1 cellular context compared by ENCODE assay signal in genomic region chr7:149873968-149874643, GRCh38.
TF ChIP-seq lines count a peak whose summit lies in the region.

ATP6V0E2 (plus strand) TSS chr7:149873969; CDS start chr7:149874066, 97 bp downstream.

TF ChIP-seq in IMR-90, 13 proteins besides CTCF, POLR2A, EP300 and RAD21 (continued from another document):
- TF ChIP-seq USF2 (IDR thresholded peaks at IDR 0.05; ENCODE audit: low read depth, low read length) (no peak), CHD1 (IDR thresholded peaks at IDR 0.05; ENCODE audit: low read depth, low read length) (no peak), SMC3 (IDR thresholded peaks at IDR 0.05; ENCODE audit: low read depth, low read length) (no peak), NFE2L2 (IDR thresholded peaks at IDR 0.05; ENCODE audit: low read depth, low read length) (no peak), CEBPB (IDR thresholded peaks at IDR 0.05; ENCODE audit: low read depth, low read length) (no peak), MXI1 (IDR thresholded peaks at IDR 0.05; ENCODE audit: borderline replicate concordance, low read depth, low read length) (no peak), FOS (IDR thresholded peaks at IDR 0.05; ENCODE audit: low read depth, low read length) (no peak), ELK1 (IDR thresholded peaks at IDR 0.05; ENCODE audit: borderline replicate concordance, low read depth, low read length) (no peak), RFX5 (IDR thresholded peaks at IDR 0.05; ENCODE audit: low read depth, low read length) (no peak), BHLHE40 (IDR thresholded peaks at IDR 0.05; ENCODE audit: low read depth, low read length) (no peak), MAFK (IDR thresholded peaks at IDR 0.05; ENCODE audit: low read depth, low read length) (no peak)
